Comparison of ENCODE assay signal across 8 cellular contexts in the genomic region with DNA sequence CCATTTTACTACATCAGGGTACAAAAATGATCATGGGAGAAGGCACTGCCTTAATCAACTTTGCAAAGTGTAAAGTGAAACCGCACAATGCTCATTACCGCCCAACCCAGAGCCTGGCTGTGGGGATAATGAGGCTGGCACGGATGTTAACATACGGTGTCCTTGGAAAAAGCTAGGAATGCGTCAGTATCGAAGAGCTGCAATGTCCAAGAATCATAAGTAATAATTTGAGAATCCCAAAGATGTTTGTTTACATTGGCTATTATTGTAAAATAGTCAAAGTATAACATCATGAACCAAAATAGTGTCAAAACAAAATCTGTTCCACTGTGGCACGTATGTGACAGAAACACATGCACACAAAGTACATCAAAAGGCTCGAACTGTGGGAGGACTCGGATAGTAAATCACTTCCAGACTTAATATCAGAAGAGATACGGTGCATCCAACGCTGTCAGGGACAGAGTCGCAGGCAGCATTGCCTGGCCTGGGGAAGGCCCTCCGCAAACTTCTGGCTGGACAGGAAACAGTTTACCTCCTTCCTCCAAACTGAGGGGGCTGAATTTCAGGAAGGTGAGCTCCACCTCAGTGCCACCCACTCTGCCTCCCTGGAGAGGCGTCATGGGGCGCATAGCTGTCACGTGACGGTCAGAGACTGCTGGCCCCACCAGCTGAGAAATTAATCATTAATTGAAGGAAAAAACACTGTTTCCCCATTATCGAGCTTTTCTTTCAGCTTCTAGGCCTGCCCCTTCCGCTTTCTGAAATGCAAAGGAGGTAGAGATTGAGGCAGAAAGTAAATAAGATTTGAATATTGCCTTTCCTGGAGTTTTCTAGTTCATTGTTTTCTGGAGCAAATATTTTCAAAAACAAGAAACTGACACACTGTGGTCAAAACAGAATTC. TPM values are rescaled to one million over a fixed set of nuclear protein-coding genes. Genes with fewer than 3 reads are reported as not detected.
DNase-seq lines count a peak whose midpoint lies in the region; FAIRE-seq and TF ChIP-seq lines count a peak whose summit lies in the region.

No MANE protein-coding gene starts in this region.

- H3K4me3 ChIP-seq in adrenal gland (peak overlapping the region in 1 of 4 donors; percentile 70), skeletal muscle tissue (ENCODE audit: low read length in 3 of 3) (peak overlapping the region; percentile 74 to 80 (median 76))

- H3K27me3 Mint-ChIP-seq in immature natural killer cell (ENCODE audit: low read depth in 3 of 3) = peaks cover 40 to 58% (median 48%) of the 10 kb centered on the region in 3 donors

- WGBS in adrenal gland, 4 donors = 14 to 25% (median 19%) methylated on average over 18 to 19 of the region's 19 CpGs

- peaks cover 0 to 8% (median 0%) of the 10 kb centered on the region in 6 donors for H3K9me3 Mint-ChIP-seq in immature natural killer cell

- H3K4me1 Mint-ChIP-seq in immature natural killer cell = peaks cover 38 to 48% of the 10 kb centered on the region in 2 donors

- peak overlapping the region; percentile 93 to 100 (median 97) for H3K4me3 Mint-ChIP-seq in immature natural killer cell

- H3K9ac ChIP-seq in skeletal muscle tissue (ENCODE audit: low read depth in 1 of 3, low read length in 3 of 3) = peak overlapping the region; percentile 82 to 95 (median 94)

- no peaks in the 10 kb centered on the region for H3K27me3 ChIP-seq in adrenal gland
- no peaks in the 10 kb centered on the region for H3K27me3 ChIP-seq in skeletal muscle tissue (ENCODE audit: control insufficient read depth in 3 of 3, insufficient read depth in 3 of 3, low read length in 3 of 3)

- no peak for FAIRE-seq in HTR-8/SVneo (lab: Jason Lieb, UNC)

- peak; percentile 50 to 81 for DNase-seq in NCI-H2081 (lab: John Stamatoyannopoulos, UW)
- no peak for DNase-seq in NCI-H2081 treated with DMSO at 0.1 percent for 48 hours (lab: John Stamatoyannopoulos, UW)
- DNase-seq in NCI-H2107 (lab: John Stamatoyannopoulos, UW) = peak; percentile 25
- DNase-seq in adrenal gland = peak; percentile 53 to 72 (median 64)
- no peak for DNase-seq in immature natural killer cell
- DNase-seq in HTR-8/SVneo (ENCODE audit: insufficient read length, low spot score) = no peak
- DNase-seq in activated gamma-delta T cell treated with Interleukin-2 at 50 U/mL for 16 hours = no peak

- no peak for TF ChIP-seq CTCF in adrenal gland (IDR thresholded peaks at IDR 0.05)

- H3K36me3 ChIP-seq in adrenal gland (replicated peaks in 1 of 2) (no peaks in the 10 kb centered on the region), skeletal muscle tissue (ENCODE audit: control insufficient read depth in 3 of 3, insufficient read depth in 3 of 3, low read length in 3 of 3) (peaks cover 0 to 2% (median 0%) of the 10 kb centered on the region in 3 donors)

- H3K27ac Mint-ChIP-seq in immature natural killer cell = peak overlapping the region; percentile 89 to 98 (median 94)

- peak overlapping the region; percentile 74 to 97 (median 97) for H3K27ac ChIP-seq in adrenal gland
- H3K27ac ChIP-seq in skeletal muscle tissue (ENCODE audit: low read depth, low read length) = peak overlapping the region; percentile 96

- intact Hi-C loops in adrenal gland (cut with DNase I) = loop anchor here (10.0 kb wide), 2 partner anchors 155 to 165 kb away; no protein-coding TSS in a partner anchor

- peak in 1 of 2 donors; percentile 57 for TF ChIP-seq POLR2A in adrenal gland (IDR thresholded peaks at IDR 0.05)

- H3K9me3 ChIP-seq in adrenal gland (replicated peaks in 1 of 3) = no peaks in the 10 kb centered on the region
- no peaks in the 10 kb centered on the region for H3K9me3 ChIP-seq in skeletal muscle tissue (ENCODE audit: control insufficient read depth in 3 of 3, low read length in 3 of 3)

- H3K4me1 ChIP-seq in adrenal gland (replicated peaks in 1 of 2) (peaks cover 23 to 32% of the 10 kb centered on the region in 2 donors), skeletal muscle tissue (ENCODE audit: control insufficient read depth in 3 of 3, insufficient read depth in 3 of 3, low read length in 3 of 3) (peaks cover 40 to 61% (median 57%) of the 10 kb centered on the region in 3 donors)

- H3K36me3 Mint-ChIP-seq in immature natural killer cell = peaks cover 24 to 25% (median 24%) of the 10 kb centered on the region in 3 donors

RNA-seq across cellular contexts. Expression of gene ID2, which starts 1.8 kb away (rescaled TPM):
- total RNA-seq in adrenal gland (100 to 1,000 TPM in 7 of 8 donors, 10 to 100 TPM in 1; 80.7 to 468 (median 244) TPM), skeletal muscle tissue (35.0 TPM)
- polyA plus RNA-seq in adrenal gland (100 to 1,000 TPM in 1 of 3 donors, 10 to 100 TPM in 2; 93.0 to 127 (median 96.0) TPM), immature natural killer cell (1,000 to 10,000 TPM in 2 of 3 donors, 100 to 1,000 TPM in 1; 816 to 1,425 (median 1,420) TPM)

Comparison
In these comparisons a context has a peak if more than half of its experiments do, and no peak if none do; other contexts are left out.
1. DNase-seq: peak in NCI-H2081 (2 of 2), NCI-H2107 (single experiment) and adrenal gland (7 of 7); none in NCI-H2081 treated with DMSO at 0.1 percent for 48 hours (single experiment), immature natural killer cell (0 of 3), HTR-8/SVneo (single experiment) and activated gamma-delta T cell treated with Interleukin-2 at 50 U/mL for 16 hours (single experiment).